23 cellular contexts compared by ENCODE assay signal in genomic region chr2:9149726-9150567, GRCh38. TPM values are rescaled to one million over a fixed set of nuclear protein-coding genes. Genes with fewer than 3 reads are reported as not detected.
"Had no signal": no experiment of that assay in that cellular context is flagged by ENCODE, and none has a peak within 500 bp of the region (broad histone marks: within the 10 kb centered on the region; RNA-seq: fewer than 3 reads in every experiment).

No MANE protein-coding gene starts in this region.

- H3K36me3 ChIP-seq: gastrocnemius medialis, neutrophil, pancreas, suprapubic skin, transverse colon, upper lobe of right lung, uterus had no signal

- ATAC-seq: effector memory CD8-positive, alpha-beta T cell; gastrocnemius medialis; mucosa of descending colon; pancreas; upper lobe of right lung had no signal

- H3K9me3 ChIP-seq: gastrocnemius medialis, mucosa of descending colon, neutrophil, pancreas, suprapubic skin, transverse colon, upper lobe of right lung, uterus had no signal

- DNase-seq: cortex of kidney; effector memory CD8-positive, alpha-beta T cell; erythroblast; gastrocnemius medialis; head of caudate nucleus; mesenchymal stem cell; mucosa of descending colon; naive B cell; pancreas; stimulated activated CD4-positive, alpha-beta T cell treated with anti-CD3 and anti-CD28 coated beads, Interleukin-15, amount 100 ng/mL, for 24 hours; stimulated activated CD4-positive, alpha-beta T cell treated with anti-CD3 and anti-CD28 coated beads, Interleukin-4, amount 100 ng/mL, for 1 hour; stimulated activated CD8-positive, alpha-beta memory T cell treated with anti-CD3 and anti-CD28 coated beads, Interleukin-4, amount 100 ng/mL, for 48 hours; stimulated activated naive CD4-positive, alpha-beta T cell; stimulated activated naive CD8-positive, alpha-beta T cell treated with anti-CD3 and anti-CD28 coated beads, Interleukin-15, amount 100 ng/mL, for 72 hours; transverse colon; uterus had no signal

- H3K27ac ChIP-seq: gastrocnemius medialis, neutrophil, pancreas, skin epidermis, suprapubic skin, transverse colon, upper lobe of right lung, uterus had no signal

- H3K4me1 ChIP-seq: pancreas, transverse colon, uterus had no signal

- FAIRE-seq: endometrium, keratinocyte, pancreas had no signal

- H3K27me3 ChIP-seq: gastrocnemius medialis, pancreas, suprapubic skin, transverse colon, upper lobe of right lung, uterus had no signal

- H3K4me3 ChIP-seq: gastrocnemius medialis, mucosa of descending colon, pancreas, skin epidermis, suprapubic skin, transverse colon, upper lobe of right lung, uterus had no signal

RNA-seq across cellular contexts. Expression of gene ASAP2, which starts 56.7 kb away (rescaled TPM):
- total RNA-seq: natural killer cell treated with Interleukin-12 subunit alpha and Interleukin-12 subunit beta and Interleukin-15 and Interleukin-18, amount 100 ng/mL, for 72 hours had no signal
